22 cellular contexts compared by ENCODE assay signal in genomic region chr2:151777911-151778310, GRCh38.
"Had no signal": no experiment of that assay in that cellular context is flagged by ENCODE, and none has a peak within 500 bp of the region (broad histone marks: within the 10 kb centered on the region; RNA-seq: fewer than 3 reads in every experiment).

No MANE protein-coding gene starts in this region.

- H3K4me3 Mint-ChIP-seq: effector memory CD8-positive, alpha-beta T cell; naive thymus-derived CD8-positive, alpha-beta T cell; nephron progenitor cell; stimulated activated effector memory CD8-positive, alpha-beta T cell treated with anti-CD3 and anti-CD28 coated beads, Interleukin-12 subunit alpha, Interleukin-12 subunit beta, amount 100 ng/mL, for 72 hours; type B pancreatic cell had no signal

- H3K4me1 Mint-ChIP-seq: nephron progenitor cell; stimulated activated effector memory CD8-positive, alpha-beta T cell treated with anti-CD3 and anti-CD28 coated beads, Interleukin-12 subunit alpha, Interleukin-12 subunit beta, amount 100 ng/mL, for 72 hours had no signal

- H3K27me3 Mint-ChIP-seq: effector memory CD8-positive, alpha-beta T cell; naive thymus-derived CD8-positive, alpha-beta T cell; type B pancreatic cell had no signal

- H3K9me3 Mint-ChIP-seq: effector memory CD8-positive, alpha-beta T cell; type B pancreatic cell had no signal

- ATAC-seq: effector memory CD8-positive, alpha-beta T cell; left lobe of liver; naive thymus-derived CD8-positive, alpha-beta T cell; psoas muscle; right cardiac atrium; stimulated activated effector memory CD8-positive, alpha-beta T cell treated with anti-CD3 and anti-CD28 coated beads, Interleukin-12 subunit alpha, Interleukin-12 subunit beta, amount 100 ng/mL, for 72 hours; stimulated activated naive CD8-positive, alpha-beta T cell treated with anti-CD3 and anti-CD28 coated beads, Interleukin-15, Interleukin-2, amounts not matched to agents 100 U/mL and 50 U/mL, for 24 hours had no signal

- H3K27me3 ChIP-seq: esophagus squamous epithelium, sigmoid colon, testis, tibial artery had no signal

- H3K27ac ChIP-seq: esophagus squamous epithelium, sigmoid colon, testis, tibial artery had no signal

- H3K4me3 ChIP-seq: esophagus squamous epithelium, lung, psoas muscle, sigmoid colon, testis, tibial artery had no signal

- H3K9me3 ChIP-seq: esophagus squamous epithelium, psoas muscle, testis had no signal

- H3K27ac Mint-ChIP-seq: effector memory CD8-positive, alpha-beta T cell; naive thymus-derived CD8-positive, alpha-beta T cell; stimulated activated effector memory CD8-positive, alpha-beta T cell treated with anti-CD3 and anti-CD28 coated beads, Interleukin-12 subunit alpha, Interleukin-12 subunit beta, amount 100 ng/mL, for 72 hours; type B pancreatic cell had no signal

- DNase-seq: cortex of kidney; effector memory CD8-positive, alpha-beta T cell; esophagus squamous epithelium; head of caudate nucleus; kidney; naive thymus-derived CD8-positive, alpha-beta T cell; nephron progenitor cell; nucleus accumbens; posterior cingulate gyrus; psoas muscle; right cardiac atrium; sigmoid colon; stimulated activated CD4-positive, alpha-beta T cell treated with anti-CD3 and anti-CD28 coated beads, Interleukin-2, amount 100 ng/mL, for 24 hours; stimulated activated CD4-positive, alpha-beta T cell treated with anti-CD3 and anti-CD28 coated beads, Interleukin-4, amount 100 ng/mL, for 24 hours; stimulated activated naive CD8-positive, alpha-beta T cell treated with anti-CD3 and anti-CD28 coated beads, Interleukin-15, Interleukin-2, amounts not matched to agents 100 U/mL and 50 U/mL, for 24 hours; substantia nigra; testis; tibial artery had no signal
